In the genomic region with DNA sequence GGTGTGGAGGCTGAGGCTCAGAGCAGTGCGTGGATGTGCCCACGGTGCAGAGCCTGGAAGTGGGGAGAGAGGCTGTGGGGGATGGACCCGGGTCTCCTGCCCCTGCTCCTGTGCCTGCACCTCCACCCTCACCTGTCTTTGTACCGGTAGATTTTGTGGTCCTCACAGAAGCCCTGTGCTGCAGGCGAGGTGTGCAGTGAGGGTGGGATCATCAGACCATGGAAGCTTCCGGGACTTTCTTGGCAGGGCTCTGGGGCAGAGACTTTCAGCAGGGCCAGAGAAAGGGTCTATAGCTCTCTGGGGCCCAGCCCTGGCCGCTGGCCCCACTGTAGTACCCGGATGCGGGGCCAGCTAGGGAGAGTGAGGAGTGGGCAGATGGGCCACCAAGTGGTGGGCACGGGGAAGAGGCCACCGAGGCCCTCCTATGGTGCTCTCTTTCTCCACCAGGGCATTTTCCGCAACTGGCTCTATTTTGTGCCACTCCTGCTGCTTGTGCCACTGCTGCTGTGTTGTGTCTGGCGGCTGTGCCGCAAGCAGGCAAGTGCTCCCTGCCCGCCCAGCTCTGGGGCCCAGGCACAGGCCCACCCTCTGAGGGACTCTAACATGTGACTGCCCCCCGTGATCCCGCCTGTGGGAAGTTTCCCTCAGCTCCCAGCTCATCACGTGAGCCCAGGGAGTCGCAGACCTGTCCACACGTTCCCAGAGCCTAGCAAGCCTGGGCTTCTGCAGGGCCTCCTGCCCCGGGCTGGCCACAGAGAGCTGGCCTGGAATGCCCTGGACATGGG, we compare ENCODE assay signal across 1 cellular context.
TF ChIP-seq lines count a peak whose summit lies in the region.

No MANE protein-coding gene starts in this region.

TF ChIP-seq in GM23338, 12 proteins besides CTCF, POLR2A, EP300 and RAD21 (continued from another document):
- TF ChIP-seq ZNF114 (CRISPR knock-in tag; IDR thresholded peaks at IDR 0.05) (no peak), STAT1 (IDR thresholded peaks at IDR 0.05; ENCODE audit: unreplicated experiment) (no peak), JUNB (IDR thresholded peaks at IDR 0.05; ENCODE audit: unreplicated experiment) (no peak), NANOG (IDR thresholded peaks at IDR 0.05; ENCODE audit: borderline replicate concordance) (no peak)
